ENCODE assay signal across 1 cellular context in genomic region chr7:76392531-76393115, GRCh38.
TF ChIP-seq lines count a peak whose summit lies in the region.

No MANE protein-coding gene starts in this region.

TF ChIP-seq in K562, 482 proteins besides CTCF, POLR2A, EP300 and RAD21 (continued from another document and continues in another):
- TF ChIP-seq ZNF3 (CRISPR knock-in tag; IDR thresholded peaks at IDR 0.05) = no peak
- no peak for TF ChIP-seq CEBPG (CRISPR knock-in tag; IDR thresholded peaks at IDR 0.05)
- peak in 1 of 2 experiments; percentile 74; a peak in 2 of 4 replicates for TF ChIP-seq CEBPG (tag; conservative IDR thresholded peaks at IDR 0.05 in 1 of 2, IDR thresholded peaks at IDR 0.05 in 1 of 2)
- TF ChIP-seq ZNF282 (CRISPR knock-in tag; IDR thresholded peaks at IDR 0.05) = no peak
- TF ChIP-seq NCOA6 (IDR thresholded peaks at IDR 0.05) = no peak
- TF ChIP-seq EGR1 (conservative IDR thresholded peaks at IDR 0.05) = no peak
- peak; percentile 65 for TF ChIP-seq DPF2 (IDR thresholded peaks at IDR 0.05)
- TF ChIP-seq MECOM (CRISPR knock-in tag; IDR thresholded peaks at IDR 0.05) = 0 out of 2 replicates have a peak, but pooled peaks have one; percentile 49
- peak in 1 of 2 experiments; percentile 48 for TF ChIP-seq AFF1 (IDR thresholded peaks at IDR 0.05; ENCODE audit: low read depth in 1 of 2, partially characterized antibody in 2 of 2)
- no peak for TF ChIP-seq SNRNP70 (optimal IDR thresholded peaks at IDR 0.05; ENCODE audit: low read depth, low read length)
- TF ChIP-seq MAFG (tag; conservative IDR thresholded peaks at IDR 0.05) = no peak
- TF ChIP-seq TBP (optimal IDR thresholded peaks at IDR 0.05; ENCODE audit: low read depth, low read length) = no peak
- TF ChIP-seq RBM14 (IDR thresholded peaks at IDR 0.05; ENCODE audit: borderline replicate concordance, insufficient read depth, low read depth, low read length) = no peak
- TF ChIP-seq SUPT5H (IDR thresholded peaks at IDR 0.05) = no peak
- TF ChIP-seq ZFX (CRISPR knock-in tag; IDR thresholded peaks at IDR 0.05) = peak; percentile 18; the same call in 1 of the 2 replicates
- TF ChIP-seq TEAD1 (CRISPR knock-in tag; IDR thresholded peaks at IDR 0.05) = peak in 1 of 2 experiments; percentile 14; a peak in 1 of 4 replicates
- TF ChIP-seq PRMT5 (CRISPR knock-in tag; IDR thresholded peaks at IDR 0.05) = no peak
- TF ChIP-seq SMAD3 (CRISPR knock-in tag; conservative IDR thresholded peaks at IDR 0.05) = no peak
- no peak for TF ChIP-seq ZNF24 (IDR thresholded peaks at IDR 0.05)
- TF ChIP-seq CBX1 (IDR thresholded peaks at IDR 0.05; ENCODE audit: low read depth) = no peak
- TF ChIP-seq CUX1 (CRISPR knock-in tag; IDR thresholded peaks at IDR 0.05) = 0 out of 2 replicates have a peak, but pooled peaks have one; percentile 73
- TF ChIP-seq MAFF (IDR thresholded peaks at IDR 0.05; ENCODE audit: low read length) = no peak
- no peak for TF ChIP-seq ZNF780A (CRISPR knock-in tag; IDR thresholded peaks at IDR 0.05)
- no peak for TF ChIP-seq ZNF280B (CRISPR knock-in tag; IDR thresholded peaks at IDR 0.05)
- no peak for TF ChIP-seq ARID3A (IDR thresholded peaks at IDR 0.05; ENCODE audit: borderline replicate concordance, low read depth, low read length)
- no peak for TF ChIP-seq CCNT2 (IDR thresholded peaks at IDR 0.05; ENCODE audit: borderline replicate concordance, extremely low read depth, insufficient read length, low read depth, low read length)
- 0 out of 2 replicates have a peak, but pooled peaks have one; percentile 21 for TF ChIP-seq CBFB (CRISPR knock-in tag; IDR thresholded peaks at IDR 0.05)
- TF ChIP-seq CTBP1 (IDR thresholded peaks at IDR 0.05; ENCODE audit: borderline replicate concordance) = no peak
- no peak for TF ChIP-seq NELFE (IDR thresholded peaks at IDR 0.05; ENCODE audit: insufficient read depth, insufficient read length)
- peak; percentile 1 for TF ChIP-seq POLR2B (IDR thresholded peaks at IDR 0.05; ENCODE audit: low read depth, partially characterized antibody)
- TF ChIP-seq ELF4 (CRISPR knock-in tag; IDR thresholded peaks at IDR 0.05) = no peak
- TF ChIP-seq MYBL2 (IDR thresholded peaks at IDR 0.05; ENCODE audit: low read depth) = no peak
- TF ChIP-seq MYBL2 (CRISPR knock-in tag; IDR thresholded peaks at IDR 0.05; ENCODE audit: borderline replicate concordance) = no peak
- TF ChIP-seq ZNF263 (CRISPR knock-in tag; IDR thresholded peaks at IDR 0.05; ENCODE audit: borderline replicate concordance) = no peak
- TF ChIP-seq ESRRA (IDR thresholded peaks at IDR 0.05; ENCODE audit: borderline replicate concordance, low read depth) = peak; percentile 74; the same call in 1 of the 2 replicates
- TF ChIP-seq E2F6 (IDR thresholded peaks at IDR 0.05; ENCODE audit: borderline replicate concordance in 1 of 2, extremely low read depth in 1 of 2, insufficient read depth in 1 of 2, insufficient read length in 1 of 2, low read depth in 1 of 2, low read length in 1 of 2, poor library complexity in 1 of 2, severe bottlenecking in 1 of 2) = no peak
- TF ChIP-seq ATF7 (IDR thresholded peaks at IDR 0.05) = no peak
- no peak for TF ChIP-seq MTA2 (IDR thresholded peaks at IDR 0.05; ENCODE audit: low read depth)
- TF ChIP-seq ZMIZ1 (IDR thresholded peaks at IDR 0.05; ENCODE audit: low read depth in 2 of 2, low read length in 2 of 2) = no peak
- TF ChIP-seq TAF15 (IDR thresholded peaks at IDR 0.05; ENCODE audit: low read depth, low read length) = no peak
- no peak for TF ChIP-seq TAF7 (tag; IDR thresholded peaks at IDR 0.05)
- no peak for TF ChIP-seq MIER1 (IDR thresholded peaks at IDR 0.05; ENCODE audit: low read depth)
- TF ChIP-seq ZZZ3 (IDR thresholded peaks at IDR 0.05) = no peak
- no peak for TF ChIP-seq ZBTB49 (CRISPR knock-in tag; IDR thresholded peaks at IDR 0.05; ENCODE audit: borderline replicate concordance)
- TF ChIP-seq XRCC5 (IDR thresholded peaks at IDR 0.05; ENCODE audit: low read depth, low read length) = no peak
- no peak for TF ChIP-seq ZBTB8A (IDR thresholded peaks at IDR 0.05; ENCODE audit: partially characterized antibody)
- TF ChIP-seq KHSRP (IDR thresholded peaks at IDR 0.05) = no peak
- TF ChIP-seq SETDB1 (IDR thresholded peaks at IDR 0.05; ENCODE audit: low read length) = no peak
